ENCODE assay signal across 19 cellular contexts in genomic region chr6:36285797-36286196, GRCh38. TPM values are rescaled to one million over a fixed set of nuclear protein-coding genes. Genes with fewer than 3 reads are reported as not detected.
A peak's percentile ranks its signal among the peaks of the same experiment; 100 is the strongest.
DNase-seq lines count a peak whose midpoint lies in the region; ATAC-seq, FAIRE-seq and TF ChIP-seq lines count a peak whose summit lies in the region.
"Had no signal": no experiment of that assay in that cellular context is flagged by ENCODE, and none has a peak within 500 bp of the region (broad histone marks: within the 10 kb centered on the region; RNA-seq: fewer than 3 reads in every experiment).

No MANE protein-coding gene starts in this region.

- H3K27ac ChIP-seq in angular gyrus (ENCODE audit: low read depth, low read length) (peak overlapping the region; percentile 64), small intestine (ENCODE audit: low read depth in 1 of 2, low read length in 1 of 2) (no peak overlapping the region), right atrium auricular region (no peak overlapping the region)
- H3K27ac ChIP-seq: A549, C4-2B, GM23248 had no signal

- H3K36me3 ChIP-seq in small intestine (ENCODE audit: control insufficient read depth in 2 of 2, insufficient read depth in 2 of 2, low read length in 2 of 2) (no peaks in the 10 kb centered on the region), right atrium auricular region (no peaks in the 10 kb centered on the region)
- H3K36me3 ChIP-seq: BE2C had no signal

- no peak for FAIRE-seq in small intestine (lab: Jason Lieb, UNC)
- no peak for FAIRE-seq in D721Med (lab: Jason Lieb, UNC)
- FAIRE-seq: A549, H54 had no signal

- DNase-seq in OCI-M1 (lab: John Stamatoyannopoulos, UW) (peak; percentile 15), epithelial cell of esophagus (ENCODE audit: low read depth) (peak; percentile 17), small intestine (peak; percentile 45), right atrium auricular region (ENCODE audit: low spot score) (no peak), D721Med (ENCODE audit: insufficient read length, low spot score) (no peak)
- DNase-seq: CD4-positive, alpha-beta memory T cell; DMS153; DMS79 treated with DMSO at 0.1 percent for 48 hours; EL; GDM1; GM23248; IMR-90 had no signal

- no peaks in the 10 kb centered on the region for H3K9me3 ChIP-seq in small intestine (ENCODE audit: control insufficient read depth, low read depth)
- peaks cover 0 to 6% of the 10 kb centered on the region in 2 donors for H3K9me3 ChIP-seq in right atrium auricular region
- H3K9me3 ChIP-seq: A549, BE2C had no signal

- ATAC-seq in GM19452 (IDR thresholded peaks at IDR 0.05; ENCODE audit: unreplicated experiment), result no peak
- ATAC-seq: A549 had no signal

- no peak for TF ChIP-seq CTCF in epithelial cell of esophagus (IDR thresholded peaks at IDR 0.05; ENCODE audit: insufficient read depth, low read depth, low read length, missing control alignments)
- TF ChIP-seq CTCF in right atrium auricular region (IDR thresholded peaks at IDR 0.05), result no peak
- TF ChIP-seq CTCF in D721Med (IDR thresholded peaks at IDR 0.05; ENCODE audit: insufficient read depth, missing control alignments), result no peak

- H3K4me3 ChIP-seq in epithelial cell of esophagus (ENCODE audit: low read length), result no peak overlapping the region
- H3K4me3 ChIP-seq in small intestine (ENCODE audit: low read depth in 1 of 2, low read length in 2 of 2), result no peak overlapping the region
- H3K4me3 ChIP-seq in right atrium auricular region, result no peak overlapping the region
- H3K4me3 ChIP-seq: A549, GM23248 had no signal

- H3K4me1 ChIP-seq in small intestine (ENCODE audit: control insufficient read depth in 2 of 2, insufficient read depth in 1 of 2, low read depth in 1 of 2, low read length in 1 of 2) (peaks cover 0 to 4% of the 10 kb centered on the region in 2 donors), right atrium auricular region (no peaks in the 10 kb centered on the region)
- H3K4me1 ChIP-seq: BE2C had no signal

- peaks cover 0 to 7% of the 10 kb centered on the region in 2 donors for H3K27me3 ChIP-seq in small intestine (ENCODE audit: control insufficient read depth in 2 of 2, insufficient read depth in 2 of 2, low read length in 2 of 2)
- H3K27me3 ChIP-seq in right atrium auricular region, result no peaks in the 10 kb centered on the region
- H3K27me3 ChIP-seq: BE2C had no signal

- WGBS in small intestine, 3 donors, result 28 to 70% (median 35%) methylated on average over 1 of the region's 1 CpG

RNA-seq across cellular contexts. Expression of gene PNPLA1, which starts 15.9 kb away (rescaled TPM):
- polyA plus RNA-seq in small intestine, result 1 to 10 TPM in 2 of 3 donors, under 1 TPM in 1; 0.55 to 2.7 (median 1.3) TPM
- total RNA-seq in right atrium auricular region, result under 1 TPM in 1 of 2 donors, not detected in 1; 0.20 TPM
- total RNA-seq: GM23248, IMR-90 had no signal
- polyA plus RNA-seq: AG04450; CD4-positive, alpha-beta memory T cell; GM23248; IMR-90 had no signal

RNA-seq across cellular contexts. Expression of gene BNIP5, which starts 50.9 kb away (rescaled TPM):
- polyA plus RNA-seq in small intestine, result 10 to 100 TPM in 2 of 3 donors, 1 to 10 TPM in 1; 2.6 to 26.7 (median 17.2) TPM
- not detected for total RNA-seq in right atrium auricular region
- total RNA-seq: CD4-positive, alpha-beta memory T cell; GM23248; IMR-90 had no signal
- polyA plus RNA-seq: A549; AG04450; CD4-positive, alpha-beta memory T cell; GM23248; IMR-90 had no signal

Comparison
In these comparisons a context has a peak if more than half of its experiments do, and no peak if none do; other contexts are left out.
1. DNase-seq: peak in OCI-M1 (single experiment), epithelial cell of esophagus (single experiment) and small intestine (single experiment); none in right atrium auricular region (single experiment) and D721Med (single experiment).